Comparison of ENCODE assay signal across 12 cellular contexts in genomic region chr17:19958023-19958422, GRCh38. TPM values are rescaled to one million over a fixed set of nuclear protein-coding genes. Genes with fewer than 3 reads are reported as not detected.
DNase-seq lines count a peak whose midpoint lies in the region; TF ChIP-seq lines count a peak whose summit lies in the region.
"Had no signal": no experiment of that assay in that cellular context is flagged by ENCODE, and none has a peak within 500 bp of the region (broad histone marks: within the 10 kb centered on the region; RNA-seq: fewer than 3 reads in every experiment).

No MANE protein-coding gene starts in this region.

- H3K4me3 ChIP-seq in A673 (ENCODE audit: low read depth, low read length, poor library complexity, severe bottlenecking): no peak overlapping the region
- H3K4me3 ChIP-seq in HFF-Myc (replicated peaks; ENCODE audit: low read depth, low read length): no peak overlapping the region
- H3K4me3 ChIP-seq: left ventricle myocardium inferior had no signal

- no peak overlapping the region for H3K4me3 Mint-ChIP-seq in activated CD4-positive, alpha-beta memory T cell treated with anti-CD3 and anti-CD28 coated beads, Interleukin-2, amount 10 ng/mL, durations not matched to agents 7 days and 5 days
- H3K4me3 Mint-ChIP-seq: activated T-helper 17 cell treated with anti-CD3 and anti-CD28 coated beads, Interleukin-2, amount 50 U/mL, for 72 hours had no signal

- H3K36me3 Mint-ChIP-seq in activated CD4-positive, alpha-beta memory T cell treated with anti-CD3 and anti-CD28 coated beads, Interleukin-2, amount 10 ng/mL, durations not matched to agents 7 days and 5 days (ENCODE audit: low read depth): peaks cover 57% of the 10 kb centered on the region

- peak overlapping the region; percentile 43 for H3K27ac ChIP-seq in A673 (ENCODE audit: low read depth, low read length, poor library complexity, severe bottlenecking)
- H3K27ac ChIP-seq: left ventricle myocardium inferior had no signal

- POLR2A ChIA-PET in A673 (lab: Charles Lee; ENCODE audit: low non-redundant PET): no interaction called here
- POLR2A ChIA-PET in activated CD4-positive, alpha-beta memory T cell treated with anti-CD3 and anti-CD28 coated beads, Interleukin-2, amount 10 ng/mL, durations not matched to agents 7 days and 5 days (lab: Charles Lee): interaction anchor here (0.5 kb wide), 1 partner anchor 18 kb away, joined by 3 read pairs; no protein-coding TSS in a partner anchor

- no peak overlapping the region for H3K27ac Mint-ChIP-seq in activated CD4-positive, alpha-beta memory T cell treated with anti-CD3 and anti-CD28 coated beads, Interleukin-2, amount 10 ng/mL, durations not matched to agents 7 days and 5 days
- H3K27ac Mint-ChIP-seq: activated T-helper 17 cell treated with anti-CD3 and anti-CD28 coated beads, Interleukin-2, amount 50 U/mL, for 72 hours had no signal

- no peaks in the 10 kb centered on the region for H3K27me3 ChIP-seq in A673 (replicated peaks; ENCODE audit: insufficient read depth, low read depth, low read length, poor library complexity)

- TF ChIP-seq CTCF in A673 (conservative IDR thresholded peaks at IDR 0.05; ENCODE audit: low read depth, low read length) (no peak), HFF-Myc (IDR thresholded peaks at IDR 0.05; ENCODE audit: low read depth, low read length, missing control alignments) (no peak)

- BruUV-seq in A673 (replicated peaks; lab: Mats Ljungman, UMichigan): no TSS peak

- CTCF ChIA-PET in A673 (lab: Charles Lee): no interaction called here
- CTCF ChIA-PET in activated CD4-positive, alpha-beta memory T cell treated with anti-CD3 and anti-CD28 coated beads, Interleukin-2, amount 10 ng/mL, durations not matched to agents 7 days and 5 days (lab: Charles Lee): no interaction called here

- peaks cover 45% of the 10 kb centered on the region for H3K36me3 ChIP-seq in A673 (ENCODE audit: insufficient read depth, low read length, poor library complexity, severe bottlenecking)

- no peaks in the 10 kb centered on the region for H3K27me3 Mint-ChIP-seq in activated CD4-positive, alpha-beta memory T cell treated with anti-CD3 and anti-CD28 coated beads, Interleukin-2, amount 10 ng/mL, durations not matched to agents 7 days and 5 days
- H3K27me3 Mint-ChIP-seq: activated T-helper 17 cell treated with anti-CD3 and anti-CD28 coated beads, Interleukin-2, amount 50 U/mL, for 72 hours had no signal

- H3K9me3 ChIP-seq in A673 (ENCODE audit: low read depth, low read length, poor library complexity, severe bottlenecking): peaks cover 9% of the 10 kb centered on the region

- H3K4me1 Mint-ChIP-seq in activated CD4-positive, alpha-beta memory T cell treated with anti-CD3 and anti-CD28 coated beads, Interleukin-2, amount 10 ng/mL, durations not matched to agents 7 days and 5 days: peaks cover 32% of the 10 kb centered on the region

- intact Hi-C loops in A673 (cut with micrococcal nuclease; ENCODE audit: unreplicated experiment): no loop called here

- no peaks in the 10 kb centered on the region for H3K4me1 ChIP-seq in A673 (ENCODE audit: insufficient read depth, low read length, poor library complexity, severe bottlenecking)

- peak; percentile 80 for DNase-seq in A673 (ENCODE audit: low spot score)
- DNase-seq in HFF-Myc (ENCODE audit: extremely low read depth, low read depth): peak; percentile 88
- DNase-seq in astrocyte of the hippocampus (ENCODE audit: low read depth, low spot score): peak; percentile 93
- DNase-seq in kidney tubule cell (ENCODE audit: low spot score): peak; percentile 90
- no peak for DNase-seq in activated CD4-positive, alpha-beta memory T cell treated with anti-CD3 and anti-CD28 coated beads, Interleukin-2, amount 10 ng/mL, durations not matched to agents 7 days and 5 days
- DNase-seq in stimulated activated CD4-positive, alpha-beta T cell treated with anti-CD3 and anti-CD28 coated beads, Interleukin-4, amount 100 ng/mL, for 1 hour: no peak
- DNase-seq in putamen (ENCODE audit: low spot score): no peak
- DNase-seq in pons (ENCODE audit: low spot score): no peak
- DNase-seq: DMS79 treated with DMSO at 0.1 percent for 48 hours, left ventricle myocardium inferior, NCI-H2029 treated with DMSO at 0.1 percent for 48 hours had no signal

- H3K9me3 Mint-ChIP-seq in activated CD4-positive, alpha-beta memory T cell treated with anti-CD3 and anti-CD28 coated beads, Interleukin-2, amount 10 ng/mL, durations not matched to agents 7 days and 5 days: peaks cover 3% of the 10 kb centered on the region
- H3K9me3 Mint-ChIP-seq: activated T-helper 17 cell treated with anti-CD3 and anti-CD28 coated beads, Interleukin-2, amount 50 U/mL, for 72 hours had no signal

RNA-seq across cellular contexts. Expression of gene AKAP10, which starts 19.6 kb away (rescaled TPM):
- total RNA-seq in A673 (2021): 36.8 and 37.4 TPM in 2 replicates
- total RNA-seq in activated CD4-positive, alpha-beta memory T cell treated with anti-CD3 and anti-CD28 coated beads, Interleukin-2, amount 10 ng/mL, durations not matched to agents 7 days and 5 days: 10 to 100 TPM; 43.0 to 43.9 TPM

RNA-seq across cellular contexts. Expression of gene SPECC1, which starts 51.1 kb away (rescaled TPM):
- 5.8 and 6.8 TPM in 2 replicates for total RNA-seq in A673 (2021)
- total RNA-seq in activated CD4-positive, alpha-beta memory T cell treated with anti-CD3 and anti-CD28 coated beads, Interleukin-2, amount 10 ng/mL, durations not matched to agents 7 days and 5 days: 10 to 100 TPM in 1 of 2 experiments, 1 to 10 TPM in 1; 9.6 to 10.3 TPM

Comparison
In these comparisons a context has a peak if more than half of its experiments do, and no peak if none do; other contexts are left out.
1. DNase-seq: peak in A673 (single experiment), HFF-Myc (single experiment), astrocyte of the hippocampus (single experiment) and kidney tubule cell (single experiment); none in activated CD4-positive, alpha-beta memory T cell treated with anti-CD3 and anti-CD28 coated beads, Interleukin-2, amount 10 ng/mL, durations not matched to agents 7 days and 5 days (single experiment), stimulated activated CD4-positive, alpha-beta T cell treated with anti-CD3 and anti-CD28 coated beads, Interleukin-4, amount 100 ng/mL, for 1 hour (single experiment), putamen (single experiment) and pons (single experiment).